In genomic region chr7:74056096-74056915, GRCh38 we compare ENCODE assay signal across 22 cellular contexts. TPM values are rescaled to one million over a fixed set of nuclear protein-coding genes. Genes with fewer than 3 reads are reported as not detected.
"Had no signal": no experiment of that assay in that cellular context is flagged by ENCODE, and none has a peak within 500 bp of the region (broad histone marks: within the 10 kb centered on the region; RNA-seq: fewer than 3 reads in every experiment).

No MANE protein-coding gene starts in this region.

- ATAC-seq: activated naive CD4-positive, alpha-beta T cell treated with anti-CD3 and anti-CD28 coated beads, Interleukin-2, amount 50 U/mL, for 72 hours; activated T-cell treated with anti-CD3 and anti-CD28 coated beads, Interleukin-2, amount 50 U/mL, for 72 hours; body of pancreas; esophagus mucosa; foreskin keratinocyte; natural killer cell; right lobe of liver; stimulated activated naive CD8-positive, alpha-beta T cell treated with anti-CD3 and anti-CD28 coated beads, Interleukin-15, Interleukin-2, amounts not matched to agents 100 U/mL and 50 U/mL, for 24 hours; T-helper 17 cell had no signal

- H2AFZ ChIP-seq: neural progenitor cell had no signal

- H3K4me2 ChIP-seq: neural progenitor cell had no signal

- H3K9me3 Mint-ChIP-seq: activated naive CD4-positive, alpha-beta T cell treated with anti-CD3 and anti-CD28 coated beads, Interleukin-2, amount 50 U/mL, for 72 hours; activated T-cell treated with anti-CD3 and anti-CD28 coated beads, Interleukin-2, amount 50 U/mL, for 72 hours; natural killer cell; neural progenitor cell; type B pancreatic cell had no signal

- DNase-seq: activated CD4-positive, alpha-beta T cell treated with anti-CD3 and anti-CD28 coated beads, Interleukin-2, amount 50 U/mL, for 4 hours; activated naive CD4-positive, alpha-beta T cell; activated T-cell treated with anti-CD3 and anti-CD28 coated beads for 4 hours; activated T-cell treated with anti-CD3 and anti-CD28 coated beads, Interleukin-2, amount 50 U/mL, for 72 hours; body of pancreas; cerebellar nuclear complex; foreskin keratinocyte; left ventricle myocardium inferior; mesendoderm; natural killer cell; stimulated activated CD4-positive, alpha-beta T cell treated with anti-CD3 and anti-CD28 coated beads, Interleukin-2, amount 100 ng/mL, for 48 hours; stimulated activated naive CD8-positive, alpha-beta T cell treated with anti-CD3 and anti-CD28 coated beads, Interleukin-15, Interleukin-2, amounts not matched to agents 100 U/mL and 50 U/mL, for 24 hours; T-helper 17 cell; testis had no signal

- H3K4me3 ChIP-seq: body of pancreas, left ventricle myocardium inferior, lung, neural progenitor cell, right lobe of liver, testis, vagina had no signal

- H3K27me3 ChIP-seq: body of pancreas, neural progenitor cell, right lobe of liver, testis, vagina had no signal

- H3K36me3 ChIP-seq: neural progenitor cell, right lobe of liver had no signal

- H3K27ac Mint-ChIP-seq: activated naive CD4-positive, alpha-beta T cell treated with anti-CD3 and anti-CD28 coated beads, Interleukin-2, amount 50 U/mL, for 72 hours; activated T-cell treated with anti-CD3 and anti-CD28 coated beads, Interleukin-2, amount 50 U/mL, for 72 hours; natural killer cell; neural progenitor cell; T-helper 17 cell; type B pancreatic cell had no signal

- H3K9me3 ChIP-seq: body of pancreas, left ventricle myocardium inferior, right lobe of liver, testis, vagina had no signal

- H3K4me1 ChIP-seq: foreskin keratinocyte, neural progenitor cell had no signal

- H3K4me3 Mint-ChIP-seq: activated T-cell treated with anti-CD3 and anti-CD28 coated beads, Interleukin-2, amount 50 U/mL, for 72 hours; natural killer cell; neural progenitor cell; T-helper 17 cell; type B pancreatic cell had no signal

- H3K4me1 Mint-ChIP-seq: neural progenitor cell had no signal

- H3K27ac ChIP-seq: body of pancreas, foreskin keratinocyte, left ventricle myocardium inferior, neural progenitor cell, right lobe of liver, testis, vagina had no signal

- H3K36me3 Mint-ChIP-seq: activated naive CD4-positive, alpha-beta T cell treated with anti-CD3 and anti-CD28 coated beads, Interleukin-2, amount 50 U/mL, for 72 hours; natural killer cell; neural progenitor cell; type B pancreatic cell had no signal

RNA-seq across cellular contexts. Expression of gene ELN, which starts 28.3 kb away (rescaled TPM):
- total RNA-seq: activated naive CD4-positive, alpha-beta T cell treated with anti-CD3 and anti-CD28 coated beads, Interleukin-2, amount 50 U/mL, for 72 hours; activated T-cell treated with anti-CD3 and anti-CD28 coated beads, Interleukin-2, amount 50 U/mL, for 72 hours; foreskin keratinocyte; mononuclear cell; T-helper 17 cell had no signal
- polyA plus RNA-seq: foreskin keratinocyte had no signal
